In the genomic region with DNA sequence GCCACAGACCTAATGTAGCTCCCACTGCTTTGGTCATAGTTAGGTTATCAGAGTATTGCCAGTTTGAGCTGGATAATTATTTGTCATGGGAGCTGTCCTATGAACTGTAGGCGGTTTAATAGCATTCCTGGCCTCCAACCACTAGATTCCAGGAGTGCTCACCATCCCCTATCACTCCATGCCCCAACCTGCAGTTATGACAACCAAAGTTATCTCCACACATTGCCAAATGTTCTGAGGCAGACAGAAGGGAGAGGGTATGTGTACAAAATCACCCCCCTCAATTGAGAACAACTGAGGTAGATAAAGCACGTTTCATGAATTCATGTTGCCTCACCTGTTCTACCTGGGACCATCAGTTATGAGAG, we compare ENCODE assay signal across 30 cellular contexts.
A peak's percentile ranks its signal among the peaks of the same experiment; 100 is the strongest.
DNase-seq lines count a peak whose midpoint lies in the region; ATAC-seq, FAIRE-seq and TF ChIP-seq lines count a peak whose summit lies in the region.
"Had no signal": no experiment of that assay in that cellular context is flagged by ENCODE, and none has a peak within 500 bp of the region (broad histone marks: within the 10 kb centered on the region; RNA-seq: fewer than 3 reads in every experiment).

No MANE protein-coding gene starts in this region.

- no peak for TF ChIP-seq EP300 in H1 (IDR thresholded peaks at IDR 0.05; ENCODE audit: borderline replicate concordance in 1 of 2, low read depth in 2 of 2, low read length in 2 of 2)

- no peak overlapping the region for H4K12ac ChIP-seq in trophoblast cell (ENCODE audit: low read depth, low read length)

- no peak for TF ChIP-seq RAD21 in H1 (IDR thresholded peaks at IDR 0.05 in 1 of 2, conservative IDR thresholded peaks at IDR 0.05 in 1 of 2; ENCODE audit: low read depth in 2 of 2, low read length in 2 of 2)

- H4K91ac ChIP-seq in H1 (replicated peaks; ENCODE audit: insufficient read length, low read length): no peak overlapping the region
- H4K91ac ChIP-seq in trophoblast cell (ENCODE audit: low read depth, low read length): no peak overlapping the region

- H4K20me1 ChIP-seq in PC-3 (ENCODE audit: low read length): no peaks in the 10 kb centered on the region
- no peaks in the 10 kb centered on the region for H4K20me1 ChIP-seq in H1 (replicated peaks in 1 of 2; ENCODE audit: control insufficient read depth in 1 of 2, insufficient read depth in 2 of 2, low read length in 2 of 2)

- POLR2A ChIA-PET in PC-3 (lab: Charles Lee; ENCODE audit: unreplicated experiment) (interaction anchor here (0.6 kb wide), 1 partner anchor 152 kb away, joined by 3 read pairs; no protein-coding TSS in a partner anchor), H1 (lab: Charles Lee; ENCODE audit: partially characterized antibody) (no interaction called here)

- H4K8ac ChIP-seq in H1 (ENCODE audit: extremely low read depth, insufficient read depth, low read length) (no peak overlapping the region), trophoblast cell (ENCODE audit: low read depth, low read length) (no peak overlapping the region)

- H3K4ac ChIP-seq in H1 (replicated peaks; ENCODE audit: insufficient read length, low read depth, low read length): no peak overlapping the region
- no peak overlapping the region for H3K4ac ChIP-seq in trophoblast cell (ENCODE audit: low read depth, low read length)

- H2BK12ac ChIP-seq in H1 (ENCODE audit: low read depth, low read length): no peak overlapping the region
- no peak overlapping the region for H2BK12ac ChIP-seq in trophoblast cell (ENCODE audit: low read length)

- no peaks in the 10 kb centered on the region for H3F3A ChIP-seq in PC-3 (ENCODE audit: low read length, unreplicated experiment)

- no peak overlapping the region for H3K4me3 ChIP-seq in PC-3 (ENCODE audit: low read length)
- H3K4me3 ChIP-seq in H1 (ENCODE audit: extremely low read depth in 1 of 4, insufficient read depth in 2 of 4, low read depth in 3 of 4, low read length in 4 of 4): no peak overlapping the region
- H3K4me3 ChIP-seq in trophoblast cell (ENCODE audit: low read depth, low read length): no peak overlapping the region
- H3K4me3 ChIP-seq in heart right ventricle: no peak overlapping the region
- H3K4me3 ChIP-seq: cardiac muscle cell, colonic mucosa, gastroesophageal sphincter, ovary, Peyer's patch, SJSA1 had no signal

- CTCF ChIA-PET in PC-3 (lab: Charles Lee): no interaction called here
- CTCF ChIA-PET in H1 (lab: Charles Lee; ENCODE audit: partially characterized antibody): interaction anchor here (0.5 kb wide), 1 partner anchor 67 kb away, joined by 4 read pairs; no protein-coding TSS in a partner anchor

- H3K36me3 ChIP-seq in PC-3 (ENCODE audit: low read depth, low read length) (no peaks in the 10 kb centered on the region), H1 (ENCODE audit: control insufficient read depth in 2 of 4, insufficient read depth in 4 of 4, low read length in 3 of 4) (no peaks in the 10 kb centered on the region), trophoblast cell (ENCODE audit: control insufficient read depth in 1 of 2, insufficient read depth in 2 of 2, low read length in 2 of 2) (no peaks in the 10 kb centered on the region), heart right ventricle (no peaks in the 10 kb centered on the region)
- H3K36me3 ChIP-seq: cardiac muscle cell, colonic mucosa, gastroesophageal sphincter, ovary, Peyer's patch, SJSA1 had no signal

- H3K56ac ChIP-seq in H1 (replicated peaks; ENCODE audit: insufficient read length, low read depth, low read length): no peak overlapping the region

- H3K9me3 ChIP-seq in PC-3 (ENCODE audit: low read length): no peaks in the 10 kb centered on the region
- no peaks in the 10 kb centered on the region; a peak in 1 of 4 replicates for H3K9me3 ChIP-seq in H1 (ENCODE audit: insufficient read depth in 2 of 2, low read depth in 1 of 2, low read length in 1 of 2)
- H3K9me3 ChIP-seq in trophoblast cell (ENCODE audit: insufficient read depth, low read depth, low read length): no peaks in the 10 kb centered on the region
- H3K9me3 ChIP-seq in heart right ventricle: peaks cover 0 to 14% (median 4%) of the 10 kb centered on the region in 11 donors
- H3K9me3 ChIP-seq: colonic mucosa, ovary, SJSA1 had no signal

- H2BK5ac ChIP-seq in H1 (ENCODE audit: low read depth, low read length) (no peak overlapping the region), trophoblast cell (ENCODE audit: low read depth, low read length, poor library complexity) (no peak overlapping the region)

- H2AFZ ChIP-seq in PC-3 (ENCODE audit: low read length) (no peak overlapping the region), H1 (ENCODE audit: low read length) (0 out of 2 replicates have a peak overlapping the region, but pooled peaks have one; percentile 25), trophoblast cell (ENCODE audit: insufficient read depth, low read length, poor library complexity) (no peak overlapping the region)

- no peak overlapping the region for H2BK120ac ChIP-seq in H1 (replicated peaks; ENCODE audit: low read depth, low read length)
- no peak overlapping the region for H2BK120ac ChIP-seq in trophoblast cell (ENCODE audit: insufficient read depth, low read length, poor library complexity)

- ATAC-seq in PC-3 (peak; percentile 39; the same call in 1 of the 2 replicates), heart right ventricle (no peak)
- ATAC-seq: activated CD4-positive, CD25-positive, alpha-beta regulatory T cell treated with anti-CD3 and anti-CD28 coated beads, Interleukin-2, amount 50 U/mL, for 24 hours; gastroesophageal sphincter; T-cell had no signal

- WGBS in H1 (ENCODE audit: extremely low coverage in 1 of 2, insufficient coverage in 1 of 2, insufficient read length in 1 of 2, insufficient replicate concordance in 2 of 2, low coverage in 1 of 2, low lambda C conversion rate in 2 of 2, missing lambda C conversion rate in 1 of 2), 2 experiments: 87% methylated on average over 2 of the region's 2 CpGs; no CpG with 5 or more reads in 1 of the 2 experiments
- WGBS in trophoblast cell (ENCODE audit: extremely low coverage, insufficient coverage, insufficient read length): no CpG with 5 or more reads among the region's 2 CpGs
- WGBS in heart right ventricle, 2 donors: 82 to 84% methylated on average over 2 of the region's 2 CpGs

- H3K14ac ChIP-seq in H1 (ENCODE audit: insufficient read length) (no peak overlapping the region), trophoblast cell (ENCODE audit: low read length) (no peak overlapping the region)

- H2AK5ac ChIP-seq in H1 (ENCODE audit: low read depth, low read length) (no peak overlapping the region), trophoblast cell (ENCODE audit: low read length) (no peak overlapping the region)

- peak overlapping the region; percentile 9; the same call in 1 of the 2 replicates for H3K4me2 ChIP-seq in PC-3 (ENCODE audit: low read length)
- no peak overlapping the region for H3K4me2 ChIP-seq in H1 (ENCODE audit: insufficient read depth in 1 of 2, low read depth in 2 of 2, low read length in 2 of 2)
- H3K4me2 ChIP-seq in trophoblast cell (ENCODE audit: low read length): no peak overlapping the region

- H3K23me2 ChIP-seq in H1 (ENCODE audit: low read depth, low read length): no peaks in the 10 kb centered on the region; the same call in 1 of the 2 replicates

- H3K27ac ChIP-seq in PC-3 (ENCODE audit: low read length) (no peak overlapping the region), H1 (ENCODE audit: low read depth, low read length) (no peak overlapping the region), trophoblast cell (ENCODE audit: low read depth, low read length) (no peak overlapping the region), heart right ventricle (no peak overlapping the region)
- H3K27ac ChIP-seq: cardiac muscle cell, colonic mucosa, gastroesophageal sphincter, ovary, Peyer's patch, SJSA1 had no signal

- TF ChIP-seq POLR2A in H1 (IDR thresholded peaks at IDR 0.05; ENCODE audit: control extremely low read depth in 1 of 2, low read depth in 2 of 2, low read length in 2 of 2): no peak

- H3K23ac ChIP-seq in H1 (ENCODE audit: insufficient read length) (no peak overlapping the region), trophoblast cell (ENCODE audit: low read length) (no peak overlapping the region)

- DNase-seq in EH (ENCODE audit: low read depth) (peak; percentile 16), PC-3 (peak; percentile 7), H1 (ENCODE audit: low read depth in 1 of 2, low spot score in 2 of 2) (no peak), trophoblast cell (peak; percentile 86 to 93), COLO668 (lab: John Stamatoyannopoulos, UW; ENCODE audit: unreplicated experiment) (no peak), NCI-H2196 (lab: John Stamatoyannopoulos, UW; ENCODE audit: unreplicated experiment) (no peak), DMS53 (lab: John Stamatoyannopoulos, UW) (no peak), heart right ventricle (no peak)
- DNase-seq: activated CD4-positive, alpha-beta memory T cell treated with anti-CD3 and anti-CD28 coated beads for 36 hours; activated CD8-positive, alpha-beta memory T cell treated with anti-CD3 and anti-CD28 coated beads, Interleukin-2, amount 50 U/mL, for 4 hours; activated naive CD4-positive, alpha-beta T cell treated with anti-CD3 and anti-CD28 coated beads for 36 hours; amygdala; colonic mucosa; effector memory CD4-positive, alpha-beta T cell; NCI-H1105; NCI-H187 treated with DMSO at 0.1 percent for 48 hours; NCI-H2171 treated with DMSO at 0.1 percent for 48 hours; NCI-H526 treated with DMSO at 0.1 percent for 48 hours; nephron progenitor cell; ovary; Peyer's patch; retina; small intestine; stimulated activated CD4-positive, alpha-beta T cell treated with anti-CD3 and anti-CD28 coated beads, Interleukin-1b, Interleukin-23, amount 100 ng/mL, for 48 hours; T-cell had no signal

- H3K4me1 ChIP-seq in PC-3 (ENCODE audit: insufficient read depth, low read length): peaks cover 32% of the 10 kb centered on the region
- peaks cover 0 to 3% (median 1%) of the 10 kb centered on the region in 4 experiments; a peak in 3 of 7 replicates for H3K4me1 ChIP-seq in H1 (replicated peaks in 1 of 4; ENCODE audit: control insufficient read depth in 3 of 4, insufficient read depth in 4 of 4, low read length in 3 of 4)
- peaks cover 4% of the 10 kb centered on the region in 2 experiments for H3K4me1 ChIP-seq in trophoblast cell (ENCODE audit: control insufficient read depth in 1 of 2, insufficient read depth in 2 of 2, low read length in 2 of 2)
- peaks cover 6 to 25% (median 18%) of the 10 kb centered on the region in 9 donors for H3K4me1 ChIP-seq in heart right ventricle
- H3K4me1 ChIP-seq: colonic mucosa had no signal

- H3K9me2 ChIP-seq in PC-3 (replicated peaks; ENCODE audit: low read length): no peaks in the 10 kb centered on the region

- no peaks in the 10 kb centered on the region for H3K79me1 ChIP-seq in H1 (ENCODE audit: low read depth, low read length)
- H3K79me1 ChIP-seq in trophoblast cell (ENCODE audit: low read length): no peaks in the 10 kb centered on the region

- intact Hi-C loops in PC-3 (cut with micrococcal nuclease) (no loop called here), heart right ventricle (cut with DNase I) (no loop called here)

- H4K5ac ChIP-seq in H1 (ENCODE audit: insufficient read length, low read depth, low read length): no peak overlapping the region

- FAIRE-seq in H1 (lab: Jason Lieb, UNC): no peak
- FAIRE-seq: GM12891, small intestine had no signal

- BruUV-seq in PC-3 (replicated peaks; lab: Mats Ljungman, UMichigan): no TSS peak

- H2BK15ac ChIP-seq in H1 (ENCODE audit: low read length): no peak overlapping the region

- no peak for TF ChIP-seq CTCF in PC-3 (conservative IDR thresholded peaks at IDR 0.05; ENCODE audit: low read depth, low read length)
- no peak for TF ChIP-seq CTCF in H1 (IDR thresholded peaks at IDR 0.05; ENCODE audit: control extremely low read depth in 1 of 3, insufficient read depth in 1 of 3, low read depth in 1 of 3, low read length in 3 of 3)
- no peak for TF ChIP-seq CTCF in heart right ventricle (IDR thresholded peaks at IDR 0.05)

- H2BK20ac ChIP-seq in H1 (ENCODE audit: low read length): no peak overlapping the region

- H3K79me2 ChIP-seq in PC-3 (ENCODE audit: low read length) (no peaks in the 10 kb centered on the region), H1 (ENCODE audit: control insufficient read depth in 1 of 2, insufficient read depth in 2 of 2, low read length in 2 of 2) (no peaks in the 10 kb centered on the region), trophoblast cell (ENCODE audit: control insufficient read depth, insufficient read depth, low read length, poor library complexity) (no peaks in the 10 kb centered on the region)

- no peak overlapping the region for H3K18ac ChIP-seq in H1 (ENCODE audit: extremely low read depth, low read length)
- no peak overlapping the region for H3K18ac ChIP-seq in trophoblast cell (ENCODE audit: low read length)

- H3K27me3 ChIP-seq in PC-3 (ENCODE audit: low read length) (no peaks in the 10 kb centered on the region), H1 (replicated peaks in 1 of 4; ENCODE audit: control insufficient read depth in 3 of 4, extremely low read depth in 1 of 4, insufficient read depth in 3 of 4, low read length in 3 of 4) (no peaks in the 10 kb centered on the region), trophoblast cell (ENCODE audit: insufficient read depth, low read length) (no peaks in the 10 kb centered on the region), heart right ventricle (no peaks in the 10 kb centered on the region)
- H3K27me3 ChIP-seq: cardiac muscle cell, colonic mucosa, gastroesophageal sphincter, ovary, Peyer's patch, SJSA1 had no signal

- no peak overlapping the region for H3K9ac ChIP-seq in PC-3 (ENCODE audit: low read length)
- H3K9ac ChIP-seq in H1 (replicated peaks in 1 of 4; ENCODE audit: extremely low read depth in 1 of 4, low read depth in 3 of 4, low read length in 3 of 4): no peak overlapping the region
- H3K9ac ChIP-seq in trophoblast cell (ENCODE audit: low read length): no peak overlapping the region

Comparison
In these comparisons a context has a peak if more than half of its experiments do, and no peak if none do; other contexts are left out.
1. DNase-seq: peak in EH (single experiment), PC-3 (single experiment) and trophoblast cell (2 of 2); none in H1 (0 of 2), COLO668 (single experiment), NCI-H2196 (single experiment), DMS53 (single experiment) and heart right ventricle (0 of 2).